ENCODE assay signal across 8 cellular contexts in genomic region chr5:31270396-31270795, GRCh38.
DNase-seq lines count a peak whose midpoint lies in the region; ATAC-seq and TF ChIP-seq lines count a peak whose summit lies in the region.

No MANE protein-coding gene starts in this region.

- no peaks in the 10 kb centered on the region for H3K27me3 ChIP-seq in fibroblast of lung (ENCODE audit: control insufficient read depth, insufficient read depth, low read length)
- no peaks in the 10 kb centered on the region for H3K27me3 ChIP-seq in tibial nerve

- H4K20me1 ChIP-seq in fibroblast of lung (ENCODE audit: control insufficient read depth, extremely low read depth, insufficient read depth, low read length), result no peaks in the 10 kb centered on the region

- H3K4me3 ChIP-seq in fibroblast of lung (replicated peaks in 1 of 4; ENCODE audit: control extremely low read depth in 1 of 4, insufficient read depth in 1 of 4, low read depth in 3 of 4, low read length in 4 of 4), result no peak overlapping the region
- H3K4me3 ChIP-seq in tibial nerve, result no peak overlapping the region

- POLR2A ChIA-PET in activated CD8-positive, alpha-beta T cell treated with anti-CD3 and anti-CD28 coated beads for 36 hours (lab: Charles Lee), result no interaction called here
- POLR2A ChIA-PET in activated CD8-positive, alpha-beta T cell treated with anti-CD3 and anti-CD28 coated beads, Interleukin-2, amount 10 ng/mL, durations not matched to agents 7 days and 5 days (lab: Charles Lee), result no interaction called here

- TF ChIP-seq CTCF in activated CD8-positive, alpha-beta T cell treated with anti-CD3 and anti-CD28 coated beads for 36 hours (IDR thresholded peaks at IDR 0.05), result peak; percentile 55
- peak; percentile 43 to 47 for TF ChIP-seq CTCF in fibroblast of lung (conservative IDR thresholded peaks at IDR 0.05 in 1 of 2, IDR thresholded peaks at IDR 0.05 in 1 of 2; ENCODE audit: low read depth in 1 of 2, low read length in 2 of 2)
- peak; percentile 23 to 51 (median 36) for TF ChIP-seq CTCF in tibial nerve (IDR thresholded peaks at IDR 0.05)

- H3K36me3 Mint-ChIP-seq in activated CD8-positive, alpha-beta T cell treated with anti-CD3 and anti-CD28 coated beads for 36 hours (ENCODE audit: low read depth), result no peaks in the 10 kb centered on the region
- no peaks in the 10 kb centered on the region for H3K36me3 Mint-ChIP-seq in activated CD8-positive, alpha-beta T cell treated with anti-CD3 and anti-CD28 coated beads, Interleukin-2, amount 10 ng/mL, durations not matched to agents 7 days and 5 days (ENCODE audit: low read depth)

- no peak for ATAC-seq in activated CD8-positive, alpha-beta T cell treated with anti-CD3 and anti-CD28 coated beads for 36 hours
- no peak for ATAC-seq in activated CD8-positive, alpha-beta T cell treated with anti-CD3 and anti-CD28 coated beads, Interleukin-2, amount 10 ng/mL, durations not matched to agents 7 days and 5 days
- ATAC-seq in HG03025 (IDR thresholded peaks at IDR 0.05; ENCODE audit: low FRiP score, unreplicated experiment) (no peak), GM21528 (IDR thresholded peaks at IDR 0.05; ENCODE audit: low FRiP score, unreplicated experiment) (no peak)

- H3K9me3 ChIP-seq in fibroblast of lung (ENCODE audit: control insufficient read depth, insufficient read depth, low read depth, low read length) (no peaks in the 10 kb centered on the region), tibial nerve (no peaks in the 10 kb centered on the region)

- H3K27me3 Mint-ChIP-seq in activated CD8-positive, alpha-beta T cell treated with anti-CD3 and anti-CD28 coated beads for 36 hours, result no peaks in the 10 kb centered on the region
- no peaks in the 10 kb centered on the region for H3K27me3 Mint-ChIP-seq in activated CD8-positive, alpha-beta T cell treated with anti-CD3 and anti-CD28 coated beads, Interleukin-2, amount 10 ng/mL, durations not matched to agents 7 days and 5 days (ENCODE audit: low read depth)

- H3K4me3 Mint-ChIP-seq in activated CD8-positive, alpha-beta T cell treated with anti-CD3 and anti-CD28 coated beads for 36 hours, result no peak overlapping the region
- no peak overlapping the region for H3K4me3 Mint-ChIP-seq in activated CD8-positive, alpha-beta T cell treated with anti-CD3 and anti-CD28 coated beads, Interleukin-2, amount 10 ng/mL, durations not matched to agents 7 days and 5 days

- H3K9me3 Mint-ChIP-seq in activated CD8-positive, alpha-beta T cell treated with anti-CD3 and anti-CD28 coated beads for 36 hours, result no peaks in the 10 kb centered on the region
- no peaks in the 10 kb centered on the region for H3K9me3 Mint-ChIP-seq in activated CD8-positive, alpha-beta T cell treated with anti-CD3 and anti-CD28 coated beads, Interleukin-2, amount 10 ng/mL, durations not matched to agents 7 days and 5 days (ENCODE audit: insufficient read depth)

- no peak overlapping the region for H3K4me2 ChIP-seq in fibroblast of lung (ENCODE audit: extremely low read depth, insufficient read depth, low read length)

- H3K79me2 ChIP-seq in fibroblast of lung (ENCODE audit: control insufficient read depth, insufficient read depth, low read length), result no peaks in the 10 kb centered on the region

- H3K4me1 ChIP-seq in fibroblast of lung (ENCODE audit: control insufficient read depth, extremely low read depth, insufficient read depth, low read length) (peaks cover 3% of the 10 kb centered on the region), tibial nerve (peaks cover 0 to 8% (median 0%) of the 10 kb centered on the region in 4 donors)

- 85 to 87% methylated on average over 5 of the region's 5 CpGs for WGBS in tibial nerve, 2 donors

- H3K27ac Mint-ChIP-seq in activated CD8-positive, alpha-beta T cell treated with anti-CD3 and anti-CD28 coated beads for 36 hours, result no peak overlapping the region
- no peak overlapping the region for H3K27ac Mint-ChIP-seq in activated CD8-positive, alpha-beta T cell treated with anti-CD3 and anti-CD28 coated beads, Interleukin-2, amount 10 ng/mL, durations not matched to agents 7 days and 5 days

- H3K27ac ChIP-seq in fibroblast of lung (ENCODE audit: insufficient read depth, low read length) (no peak overlapping the region), tibial nerve (no peak overlapping the region)

- no peak overlapping the region for H2AFZ ChIP-seq in fibroblast of lung (ENCODE audit: low read length)

- intact Hi-C loops in activated CD8-positive, alpha-beta T cell treated with anti-CD3 and anti-CD28 coated beads for 36 hours (cut with micrococcal nuclease), result no loop called here

- H3K4me1 Mint-ChIP-seq in activated CD8-positive, alpha-beta T cell treated with anti-CD3 and anti-CD28 coated beads for 36 hours (ENCODE audit: low read depth), result no peaks in the 10 kb centered on the region
- no peaks in the 10 kb centered on the region for H3K4me1 Mint-ChIP-seq in activated CD8-positive, alpha-beta T cell treated with anti-CD3 and anti-CD28 coated beads, Interleukin-2, amount 10 ng/mL, durations not matched to agents 7 days and 5 days (ENCODE audit: low read depth)

- no peak for TF ChIP-seq POLR2A in tibial nerve (IDR thresholded peaks at IDR 0.05)

- CTCF ChIA-PET in activated CD8-positive, alpha-beta T cell treated with anti-CD3 and anti-CD28 coated beads for 36 hours (lab: Charles Lee), result interaction anchor here (0.7 to 1.8 kb wide), 6 partner anchors 10 to 84 kb away, joined by 3 to 7 read pairs (median 3); no protein-coding TSS in a partner anchor
- CTCF ChIA-PET in activated CD8-positive, alpha-beta T cell treated with anti-CD3 and anti-CD28 coated beads, Interleukin-2, amount 10 ng/mL, durations not matched to agents 7 days and 5 days (lab: Charles Lee), result interaction anchor here (0.7 to 2.7 kb wide), 5 partner anchors 9 to 38 kb away, joined by 3 to 12 read pairs (median 6); no protein-coding TSS in a partner anchor

- no peak for TF ChIP-seq EP300 in tibial nerve (IDR thresholded peaks at IDR 0.05)

- H3K36me3 ChIP-seq in fibroblast of lung (ENCODE audit: control insufficient read depth, insufficient read depth, low read length) (no peaks in the 10 kb centered on the region), tibial nerve (no peaks in the 10 kb centered on the region)

- H3K9ac ChIP-seq in fibroblast of lung (ENCODE audit: insufficient read depth, low read length), result no peak overlapping the region

- no peak for DNase-seq in activated CD8-positive, alpha-beta T cell treated with anti-CD3 and anti-CD28 coated beads for 36 hours
- DNase-seq in activated CD8-positive, alpha-beta T cell treated with anti-CD3 and anti-CD28 coated beads, Interleukin-2, amount 10 ng/mL, durations not matched to agents 7 days and 5 days, result no peak
- DNase-seq in NCI-H774 (lab: John Stamatoyannopoulos, UW) (peak; percentile 11), fibroblast of lung (ENCODE audit: low read depth in 2 of 2) (peak in 1 of 2 donors; percentile 8), tibial nerve (ENCODE audit: low spot score in 2 of 2) (no peak), NCI-H1048 (lab: John Stamatoyannopoulos, UW) (no peak)
